18 cellular contexts compared by ENCODE assay signal in genomic region chr7:80496586-80496985, GRCh38. TPM values are rescaled to one million over a fixed set of nuclear protein-coding genes. Genes with fewer than 3 reads are reported as not detected.
DNase-seq lines count a peak whose midpoint lies in the region; ATAC-seq and TF ChIP-seq lines count a peak whose summit lies in the region.
"Had no signal": no experiment of that assay in that cellular context is flagged by ENCODE, and none has a peak within 500 bp of the region (broad histone marks: within the 10 kb centered on the region; RNA-seq: fewer than 3 reads in every experiment).

No MANE protein-coding gene starts in this region.

- no peak for ATAC-seq in WTC11

- peaks cover 3% of the 10 kb centered on the region for H3K9me3 Mint-ChIP-seq in chondrocyte (ENCODE audit: low read depth)
- H3K9me3 Mint-ChIP-seq in WTC11: no peaks in the 10 kb centered on the region
- H3K9me3 Mint-ChIP-seq in endothelial cell (ENCODE audit: unreplicated experiment): no peaks in the 10 kb centered on the region

- whole genome bisulfite sequencing in GM23248 (ENCODE audit: low coverage in 1 of 2, low lambda C conversion rate in 2 of 2, missing lambda C conversion rate in 2 of 2), 2 experiments: 38 to 45% methylated on average over 3 of the region's 3 CpGs
- WGBS in esophagus muscularis mucosa: 75% methylated on average over 3 of the region's 3 CpGs

- H3K4me2 ChIP-seq in GM23248 (ENCODE audit: unreplicated experiment): no peak overlapping the region
- no peak overlapping the region for H3K4me2 ChIP-seq in osteoblast (ENCODE audit: insufficient read depth, low read length)

- intact Hi-C loops in esophagus muscularis mucosa (cut with DNase I): no loop called here

- H3K27me3 Mint-ChIP-seq in chondrocyte (ENCODE audit: low read depth) (no peaks in the 10 kb centered on the region), WTC11 (ENCODE audit: low read depth) (no peaks in the 10 kb centered on the region), endothelial cell (ENCODE audit: unreplicated experiment) (no peaks in the 10 kb centered on the region)

- H3K4me1 ChIP-seq in GM23248 (ENCODE audit: insufficient read depth): peaks cover 41% of the 10 kb centered on the region
- H3K4me1 ChIP-seq in osteoblast (ENCODE audit: insufficient read depth, low read length): peaks cover 34% of the 10 kb centered on the region
- H3K4me1 ChIP-seq in esophagus muscularis mucosa: peaks cover 0 to 26% (median 2%) of the 10 kb centered on the region in 4 donors

- peaks cover 31% of the 10 kb centered on the region for H3F3A ChIP-seq in GM23248 (ENCODE audit: insufficient read depth)

- H3K36me3 Mint-ChIP-seq in chondrocyte (ENCODE audit: low read depth) (no peaks in the 10 kb centered on the region), WTC11 (no peaks in the 10 kb centered on the region), endothelial cell (ENCODE audit: low read depth, unreplicated experiment) (no peaks in the 10 kb centered on the region)

- DNase-seq in GM23248 (peak; percentile 26), M059J (ENCODE audit: low read depth) (peak; percentile 56), chondrocyte (ENCODE audit: low spot score) (no peak), osteoblast (ENCODE audit: insufficient read length, low spot score, missing footprints) (peak; percentile 31), esophagus muscularis mucosa (ENCODE audit: extremely low spot score) (no peak), WTC11 (ENCODE audit: low spot score) (no peak), endothelial cell (ENCODE audit: low spot score) (no peak)
- DNase-seq: ACHN; DMS53; NCI-H1105 treated with DMSO at 0.1 percent for 48 hours; NCI-H187; NCI-H446; NK-92 treated with Interleukin-12 subunit alpha and Interleukin-12 subunit beta, amount 100 ng/mL, for 24 hours; RPMI8226; SIG-M5 had no signal

- H3K36me3 ChIP-seq in GM23248 (ENCODE audit: low read depth): no peaks in the 10 kb centered on the region
- no peaks in the 10 kb centered on the region for H3K36me3 ChIP-seq in osteoblast (ENCODE audit: insufficient read depth, low read length)
- no peaks in the 10 kb centered on the region for H3K36me3 ChIP-seq in esophagus muscularis mucosa

- TF ChIP-seq POLR2A in esophagus muscularis mucosa (IDR thresholded peaks at IDR 0.05; ENCODE audit: low read depth): no peak

- no peaks in the 10 kb centered on the region for H3K79me2 ChIP-seq in GM23248 (ENCODE audit: insufficient read depth)
- no peaks in the 10 kb centered on the region for H3K79me2 ChIP-seq in osteoblast (ENCODE audit: insufficient read depth, low read length)

- H2AFZ ChIP-seq in GM23248: no peak overlapping the region
- H2AFZ ChIP-seq in osteoblast (ENCODE audit: low read length): no peak overlapping the region

- H3K4me1 Mint-ChIP-seq in chondrocyte (ENCODE audit: low read depth): peaks cover 50% of the 10 kb centered on the region
- peaks cover 11% of the 10 kb centered on the region for H3K4me1 Mint-ChIP-seq in WTC11
- no peaks in the 10 kb centered on the region for H3K4me1 Mint-ChIP-seq in endothelial cell (ENCODE audit: unreplicated experiment)

- in situ Hi-C loops in GM23248 (cut with MboI): no loop called here

- no peak for TF ChIP-seq EP300 in esophagus muscularis mucosa (IDR thresholded peaks at IDR 0.05)

- POLR2A ChIA-PET in WTC11 (lab: Charles Lee): no interaction called here

- H3K9me2 ChIP-seq in GM23248 (ENCODE audit: insufficient read depth): no peaks in the 10 kb centered on the region

- no peak overlapping the region for H3K9ac ChIP-seq in GM23248

- TF ChIP-seq CTCF in chondrocyte (IDR thresholded peaks at IDR 0.05) (no peak), osteoblast (IDR thresholded peaks at IDR 0.05; ENCODE audit: extremely low read depth, low read depth, low read length) (no peak), esophagus muscularis mucosa (IDR thresholded peaks at IDR 0.05) (no peak), WTC11 (IDR thresholded peaks at IDR 0.05) (no peak), endothelial cell (IDR thresholded peaks at IDR 0.05; ENCODE audit: unreplicated experiment) (no peak)

- H3K27ac ChIP-seq in GM23248: no peak overlapping the region
- no peak overlapping the region for H3K27ac ChIP-seq in osteoblast (ENCODE audit: low read depth, low read length)
- no peak overlapping the region for H3K27ac ChIP-seq in esophagus muscularis mucosa (replicated peaks in 1 of 4)

- H3K9me3 ChIP-seq in GM23248 (ENCODE audit: low read depth) (no peaks in the 10 kb centered on the region), osteoblast (ENCODE audit: low read depth, low read length) (no peaks in the 10 kb centered on the region), esophagus muscularis mucosa (no peaks in the 10 kb centered on the region)

- CTCF ChIA-PET in WTC11 (lab: Charles Lee): no interaction called here

- H3K27me3 ChIP-seq in GM23248 (replicated peaks; ENCODE audit: insufficient read depth) (no peaks in the 10 kb centered on the region), osteoblast (ENCODE audit: insufficient read depth, low read length) (no peaks in the 10 kb centered on the region), esophagus muscularis mucosa (no peaks in the 10 kb centered on the region)

- H4K20me1 ChIP-seq in GM23248 (ENCODE audit: insufficient read depth) (no peaks in the 10 kb centered on the region), osteoblast (ENCODE audit: insufficient read depth, low read length) (no peaks in the 10 kb centered on the region)

- H3K4me3 Mint-ChIP-seq in chondrocyte (ENCODE audit: unreplicated experiment) (no peak overlapping the region), WTC11 (no peak overlapping the region), endothelial cell (ENCODE audit: unreplicated experiment) (no peak overlapping the region)

- peak overlapping the region; percentile 5 for H3K27ac Mint-ChIP-seq in chondrocyte (ENCODE audit: unreplicated experiment)
- H3K27ac Mint-ChIP-seq in WTC11: no peak overlapping the region
- H3K27ac Mint-ChIP-seq in endothelial cell (ENCODE audit: unreplicated experiment): no peak overlapping the region

- no peak overlapping the region for H3K4me3 ChIP-seq in GM23248
- no peak overlapping the region for H3K4me3 ChIP-seq in osteoblast (ENCODE audit: insufficient read depth, low read length)
- no peak overlapping the region for H3K4me3 ChIP-seq in esophagus muscularis mucosa

TF ChIP-seq in WTC11, 78 proteins besides CTCF, POLR2A, EP300 and RAD21:
- TF ChIP-seq RELA (CRISPR knock-in tag; IDR thresholded peaks at IDR 0.05; ENCODE audit: borderline replicate concordance): no peak
TF ChIP-seq in WTC11: peak in this region for 0.

RNA-seq across cellular contexts. Expression of gene GNAT3, which starts 15.3 kb away (rescaled TPM):
- not detected in 2 replicates for total RNA-seq in GM23248 (2014; rRNA removed; shearing (Covaris generic))
- not detected in 2 replicates for polyA plus RNA-seq in GM23248 (2016; fragmentation: Nextera tagmentation; extraction: Ambion mirVana)
- 0.12 and 1.6 TPM in 2 replicates for total RNA-seq in M059J (2014; rRNA removed; shearing (Covaris generic))
- total RNA-seq in chondrocyte (not detected in 3 replicates), osteoblast (not detected in 2 replicates), esophagus muscularis mucosa (not detected), WTC11 (2021) (not detected in 3 replicates), endothelial cell (ENCODE audit: unreplicated experiment) (not detected)
- total RNA-seq: G401, H1, OCI-LY7 had no signal
- polyA plus RNA-seq: H1 had no signal

Comparison
In these comparisons a context has a peak if more than half of its experiments do, and no peak if none do; other contexts are left out.
1. DNase-seq: peak in GM23248 (single experiment), M059J (single experiment) and osteoblast (single experiment); none in chondrocyte (single experiment), esophagus muscularis mucosa (single experiment), WTC11 (single experiment) and endothelial cell (single experiment).